16 cellular contexts compared by ENCODE assay signal in the genomic region with DNA sequence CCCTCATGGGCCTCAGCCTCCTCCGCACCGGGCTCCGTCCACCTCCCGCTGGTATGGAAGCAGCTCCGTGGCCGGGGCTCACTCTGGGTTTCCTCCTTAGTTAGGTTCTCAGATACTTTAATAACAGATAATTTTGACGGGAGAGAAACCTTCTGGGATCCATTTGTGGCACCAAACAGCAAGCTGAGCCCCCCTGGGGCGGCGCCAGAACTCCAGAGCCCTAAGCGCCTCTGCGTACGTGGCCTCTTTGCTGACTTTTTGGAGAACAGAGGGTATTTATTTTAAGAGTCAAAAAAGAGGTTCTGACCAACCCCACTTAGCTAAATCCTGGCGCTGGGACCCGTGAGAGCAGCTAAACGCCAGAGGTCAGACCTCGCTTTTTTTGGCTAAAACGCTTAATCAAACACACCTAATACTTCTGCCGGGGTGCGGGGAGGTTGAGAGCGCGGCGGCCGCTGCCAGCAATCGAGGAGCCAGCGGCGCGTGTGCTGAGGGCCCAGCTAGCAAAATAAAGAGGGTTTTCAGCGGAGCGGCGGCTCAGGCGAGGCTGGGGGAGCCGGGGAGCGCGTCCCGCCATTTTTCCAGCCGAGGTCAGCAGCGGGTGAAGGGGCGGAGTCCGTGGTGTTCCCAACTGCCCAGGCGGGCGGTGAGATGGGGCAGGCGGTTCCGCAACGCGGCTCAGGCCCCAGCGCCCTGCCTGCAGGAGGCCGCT.
"Had no signal": no experiment of that assay in that cellular context is flagged by ENCODE, and none has a peak within 500 bp of the region (broad histone marks: within the 10 kb centered on the region; RNA-seq: fewer than 3 reads in every experiment).

No MANE protein-coding gene starts in this region.

- H3K9me3 Mint-ChIP-seq: activated B cell treated with CpG ODN at 0.5 μM for 24 hours; activated CD4-positive, alpha-beta T cell treated with anti-CD3 and anti-CD28 coated beads, Interleukin-2, amount 10 ng/mL, durations not matched to agents 24 days and 14 days; activated naive CD4-positive, alpha-beta T cell treated with anti-CD3 and anti-CD28 coated beads, Interleukin-2, amount 10 ng/mL, durations not matched to agents 7 days and 5 days; activated T-helper 2 cell treated with anti-CD3 and anti-CD28 coated beads, Interferon-gamma antibody, Interleukin-2, Interleukin-4, amounts not matched to agents 10 μg/mL and 5 μg/mL and 100 μg/mL, durations not matched to agents 14 hours and 24 hours and 36 hours; immature natural killer cell; neural crest cell had no signal

- H3K36me3 Mint-ChIP-seq: activated naive CD4-positive, alpha-beta T cell treated with anti-CD3 and anti-CD28 coated beads, Interleukin-2, amount 10 ng/mL, durations not matched to agents 7 days and 5 days; immature natural killer cell had no signal

- H3K9me3 ChIP-seq: adrenal gland, body of pancreas, pancreas had no signal

- H3K4me3 ChIP-seq: adrenal gland, body of pancreas, pancreas had no signal

- H3K4me3 Mint-ChIP-seq: activated B cell treated with CpG ODN at 0.5 μM for 24 hours; activated CD4-positive, alpha-beta T cell treated with anti-CD3 and anti-CD28 coated beads, Interleukin-2, amount 10 ng/mL, durations not matched to agents 24 days and 14 days; activated naive CD4-positive, alpha-beta T cell treated with anti-CD3 and anti-CD28 coated beads, Interleukin-2, amount 10 ng/mL, durations not matched to agents 7 days and 5 days; immature natural killer cell; neural crest cell; T-helper 17 cell had no signal

- H3K36me3 ChIP-seq: adrenal gland, pancreas had no signal

- H3K27me3 Mint-ChIP-seq: activated B cell treated with CpG ODN at 0.5 μM for 24 hours; activated CD4-positive, alpha-beta T cell treated with anti-CD3 and anti-CD28 coated beads, Interleukin-2, amount 10 ng/mL, durations not matched to agents 24 days and 14 days; activated naive CD4-positive, alpha-beta T cell treated with anti-CD3 and anti-CD28 coated beads, Interleukin-2, amount 10 ng/mL, durations not matched to agents 7 days and 5 days had no signal

- ATAC-seq: body of pancreas, left colon, pancreas, T-helper 17 cell had no signal

- H3K27me3 ChIP-seq: body of pancreas, pancreas had no signal

- H3K4me1 ChIP-seq: adrenal gland, pancreas had no signal

- DNase-seq: activated B cell treated with CpG ODN at 0.5 μM for 24 hours; activated CD4-positive, alpha-beta T cell treated with anti-CD3 and anti-CD28 coated beads, Interleukin-2, amount 10 ng/mL, durations not matched to agents 24 days and 14 days; activated naive CD4-positive, alpha-beta T cell treated with anti-CD3 and anti-CD28 coated beads, Interleukin-2, amount 10 ng/mL, durations not matched to agents 7 days and 5 days; activated T-cell treated with anti-CD3 and anti-CD28 coated beads for 4 hours; adrenal gland; body of pancreas; central memory CD4-positive, alpha-beta T cell; effector memory CD4-positive, alpha-beta T cell; hippocampal formation; immature natural killer cell; left colon; small intestine; T-helper 17 cell had no signal

- H3K4me1 Mint-ChIP-seq: activated B cell treated with CpG ODN at 0.5 μM for 24 hours; activated CD4-positive, alpha-beta T cell treated with anti-CD3 and anti-CD28 coated beads, Interleukin-2, amount 10 ng/mL, durations not matched to agents 24 days and 14 days; activated naive CD4-positive, alpha-beta T cell treated with anti-CD3 and anti-CD28 coated beads, Interleukin-2, amount 10 ng/mL, durations not matched to agents 7 days and 5 days; immature natural killer cell; T-helper 17 cell had no signal

- H3K27ac Mint-ChIP-seq: activated B cell treated with CpG ODN at 0.5 μM for 24 hours; activated CD4-positive, alpha-beta T cell treated with anti-CD3 and anti-CD28 coated beads, Interleukin-2, amount 10 ng/mL, durations not matched to agents 24 days and 14 days; activated naive CD4-positive, alpha-beta T cell treated with anti-CD3 and anti-CD28 coated beads, Interleukin-2, amount 10 ng/mL, durations not matched to agents 7 days and 5 days; activated T-helper 2 cell treated with anti-CD3 and anti-CD28 coated beads, Interferon-gamma antibody, Interleukin-2, Interleukin-4, amounts not matched to agents 10 μg/mL and 5 μg/mL and 100 μg/mL, durations not matched to agents 14 hours and 24 hours and 36 hours; immature natural killer cell; T-helper 17 cell had no signal

- H3K27ac ChIP-seq: adrenal gland, body of pancreas, pancreas had no signal
